Comparison of ENCODE assay signal across 10 cellular contexts in the genomic region with DNA sequence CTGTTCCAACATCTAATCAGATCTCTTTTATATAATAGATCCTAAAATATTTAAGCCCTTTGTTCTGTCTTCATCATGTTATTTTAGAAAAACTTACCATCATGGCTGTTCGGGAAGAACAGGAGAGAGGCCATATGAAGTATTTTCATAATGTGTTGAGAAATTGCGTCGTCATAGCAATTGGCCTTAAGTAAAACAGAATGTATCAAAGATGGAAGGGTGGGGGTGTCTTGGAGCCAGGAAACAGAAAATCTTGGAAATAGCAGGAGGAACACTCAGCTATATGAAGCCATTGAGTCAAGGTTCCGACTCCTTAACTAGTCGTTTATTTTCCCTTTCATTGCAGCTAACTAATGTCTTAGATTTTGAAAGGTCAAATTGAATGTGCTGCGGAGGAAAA. TPM values are rescaled to one million over a fixed set of nuclear protein-coding genes. Genes with fewer than 3 reads are reported as not detected.
DNase-seq lines count a peak whose midpoint lies in the region; ATAC-seq, FAIRE-seq and TF ChIP-seq lines count a peak whose summit lies in the region.
"Had no signal": no experiment of that assay in that cellular context is flagged by ENCODE, and none has a peak within 500 bp of the region (broad histone marks: within the 10 kb centered on the region; RNA-seq: fewer than 3 reads in every experiment).

No MANE protein-coding gene starts in this region.

- POLR2A ChIA-PET in A549 (lab: Yijun Ruan, JAX) (interaction anchor here (0.8 to 2.3 kb wide), 5 partner anchors 10 to 192 kb away, joined by 3 to 12 read pairs (median 5); a partner anchor contains a TSS), MCF 10A (lab: Yijun Ruan, JAX) (interaction anchor here (0.6 to 7.6 kb wide), 32 partner anchors 8 to 527 kb away, joined by 3 to 85 read pairs (median 4); a partner anchor contains a TSS)

- peak overlapping the region; percentile 88 for H3K4me2 ChIP-seq in A549

- H3K27me3 Mint-ChIP-seq in MCF 10A (ENCODE audit: insufficient read depth, unreplicated experiment) = no peaks in the 10 kb centered on the region
- H3K27me3 Mint-ChIP-seq: activated naive CD8-positive, alpha-beta T cell had no signal

- intact Hi-C loops in MCF 10A (cut with micrococcal nuclease) = loop anchor here (2.0 to 10.0 kb wide), 3 partner anchors 49 to 1071 kb away; a partner anchor contains a TSS

- no peak for TF ChIP-seq EP300 in A549 (IDR thresholded peaks at IDR 0.05)

- no peak for FAIRE-seq in A549 (lab: Jason Lieb, UNC)

- H3K27ac Mint-ChIP-seq in MCF 10A (ENCODE audit: low read depth, unreplicated experiment) = no peak overlapping the region
- H3K27ac Mint-ChIP-seq: activated naive CD8-positive, alpha-beta T cell had no signal

- CTCF ChIA-PET in A549 (lab: Yijun Ruan, JAX) = interaction anchor here (1.0 to 2.3 kb wide), 5 partner anchors 10 to 82 kb away, joined by 3 to 6 read pairs (median 4); no protein-coding TSS in a partner anchor
- CTCF ChIA-PET in MCF 10A (lab: Yijun Ruan, JAX) = interaction anchor here (0.6 kb wide), 1 partner anchor 138 kb away, joined by 3 read pairs; no protein-coding TSS in a partner anchor

- H3K9me3 Mint-ChIP-seq in MCF 10A (ENCODE audit: unreplicated experiment) = no peaks in the 10 kb centered on the region

- DNase-seq in A549 (ENCODE audit: low read depth in 1 of 2, low spot score in 1 of 2) = peak in 1 of 2 experiments; percentile 66
- DNase-seq in HT1080 (ENCODE audit: low read depth) = peak; percentile 27
- DNase-seq in MCF 10A (ENCODE audit: unreplicated experiment) = peak; percentile 63
- DNase-seq in lung (ENCODE audit: low spot score) = no peak
- DNase-seq in NCI-H510A (lab: John Stamatoyannopoulos, UW) = no peak
- no peak for DNase-seq in nucleus accumbens (lab: John Stamatoyannopoulos, UW)
- DNase-seq: GF-D8 had no signal

- H3K36me3 ChIP-seq in lung (ENCODE audit: control insufficient read depth in 2 of 2, insufficient read depth in 2 of 2, low read length in 2 of 2) = no peaks in the 10 kb centered on the region

- H3K27ac ChIP-seq in A549 (peak overlapping the region; percentile 88 to 95), lung (ENCODE audit: low read depth in 1 of 2, low read length in 1 of 2) (peak overlapping the region; percentile 53 to 99)

- peaks cover 17% of the 10 kb centered on the region for H3K36me3 Mint-ChIP-seq in MCF 10A (ENCODE audit: insufficient read depth, unreplicated experiment)
- H3K36me3 Mint-ChIP-seq: activated naive CD8-positive, alpha-beta T cell had no signal

- H3K4me1 Mint-ChIP-seq in MCF 10A (ENCODE audit: insufficient read depth, unreplicated experiment) = peaks cover 27% of the 10 kb centered on the region

- TF ChIP-seq POLR2A in A549 (IDR thresholded peaks at IDR 0.05; ENCODE audit: low read length) (no peak), GM18505 (IDR thresholded peaks at IDR 0.05; ENCODE audit: borderline replicate concordance, extremely low read depth, insufficient read depth, insufficient read length) (no peak)

- no peak for TF ChIP-seq RAD21 in A549 (conservative IDR thresholded peaks at IDR 0.05 in 1 of 2, IDR thresholded peaks at IDR 0.05 in 1 of 2)

- no peak overlapping the region for H3K4me3 Mint-ChIP-seq in MCF 10A (ENCODE audit: unreplicated experiment)
- H3K4me3 Mint-ChIP-seq: activated naive CD8-positive, alpha-beta T cell had no signal

- no peaks in the 10 kb centered on the region for H3K27me3 ChIP-seq in lung (ENCODE audit: control insufficient read depth, insufficient read depth)

- ATAC-seq in A549 (peak in 1 of 2 experiments; percentile 4; a peak in 1 of 6 replicates), lung (ENCODE audit: insufficient read depth, low FRiP score) (no peak), GM19324 (IDR thresholded peaks at IDR 0.05; ENCODE audit: low FRiP score, unreplicated experiment) (no peak), GM18505 (IDR thresholded peaks at IDR 0.05; ENCODE audit: unreplicated experiment) (no peak)

- TF ChIP-seq CTCF in A549 (IDR thresholded peaks at IDR 0.05) = no peak
- TF ChIP-seq CTCF in MCF 10A (IDR thresholded peaks at IDR 0.05; ENCODE audit: unreplicated experiment) = no peak
- no peak for TF ChIP-seq CTCF in lung (IDR thresholded peaks at IDR 0.05; ENCODE audit: control extremely low read depth, extremely low read depth)

- H3K9me3 ChIP-seq in A549 = no peaks in the 10 kb centered on the region
- no peaks in the 10 kb centered on the region for H3K9me3 ChIP-seq in lung (ENCODE audit: control insufficient read depth in 2 of 2, insufficient read depth in 1 of 2, low read length in 1 of 2)

- peak overlapping the region; percentile 75 for H3K4me3 ChIP-seq in A549
- peak overlapping the region; percentile 17 for H3K4me3 ChIP-seq in lung

- WGBS in A549 (ENCODE audit: missing lambda C conversion rate) = 24% methylated on average over 6 of the region's 6 CpGs
- WGBS in lung, 2 donors = 27 to 46% methylated on average over 6 of the region's 6 CpGs

- H3K4me1 ChIP-seq in A549 (peaks cover 62% of the 10 kb centered on the region), lung (ENCODE audit: control insufficient read depth in 2 of 2, insufficient read depth in 2 of 2, low read length in 2 of 2) (peaks cover 4 to 37% of the 10 kb centered on the region in 2 donors)

- no TSS peak for BruUV-seq in MCF 10A (replicated peaks; lab: Mats Ljungman, UMichigan)

TF ChIP-seq in A549, 52 proteins besides CTCF, POLR2A, EP300 and RAD21:
- TF ChIP-seq, protein P1, sequence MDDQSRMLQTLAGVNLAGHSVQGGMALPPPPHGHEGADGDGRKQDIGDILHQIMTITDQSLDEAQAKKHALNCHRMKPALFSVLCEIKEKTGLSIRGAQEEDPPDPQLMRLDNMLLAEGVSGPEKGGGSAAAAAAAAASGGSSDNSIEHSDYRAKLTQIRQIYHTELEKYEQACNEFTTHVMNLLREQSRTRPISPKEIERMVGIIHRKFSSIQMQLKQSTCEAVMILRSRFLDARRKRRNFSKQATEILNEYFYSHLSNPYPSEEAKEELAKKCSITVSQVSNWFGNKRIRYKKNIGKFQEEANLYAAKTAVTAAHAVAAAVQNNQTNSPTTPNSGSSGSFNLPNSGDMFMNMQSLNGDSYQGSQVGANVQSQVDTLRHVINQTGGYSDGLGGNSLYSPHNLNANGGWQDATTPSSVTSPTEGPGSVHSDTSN (IDR thresholded peaks at IDR 0.05) = no peak

RNA-seq across cellular contexts. Expression of a gene that starts 1.3 kb away (rescaled TPM):
- polyA plus RNA-seq in A549 (2011; rRNA removed) (122 and 144 TPM in 2 replicates), A549 (2017; fragmentation: RNase III; extraction: RNeasy Plus Mini Kit Qiagen cat#74134 plus additional on column Dnase treatment) (104 to 128 TPM (median 107 TPM) in 3 replicates), lung (100 to 1,000 TPM in 1 of 2 donors, 10 to 100 TPM in 1; 70.0 to 145 TPM)
- 69.1 and 77.6 TPM in 2 replicates for polyA plus RNA-seq in A549 (2012; cell fraction: cytosol; rRNA removed)
- 1,381 and 1,390 TPM in 2 replicates for polyA plus RNA-seq in A549 (2012; cell fraction: nucleus; rRNA removed)
- 412 and 415 TPM in 2 replicates for polyA minus RNA-seq in A549 (2011; rRNA and poly(A)+ RNA removed)
- 177 and 204 TPM in 2 replicates for total RNA-seq in HT1080 (2014; rRNA removed; shearing (Covaris generic))
- polyA plus RNA-seq in HT1080 (2015; cell fraction: cytosol; rRNA removed) = 25.8 and 30.3 TPM in 2 replicates
- 337 and 341 TPM in 2 replicates for polyA plus RNA-seq in HT1080 (2015; cell fraction: nucleus; rRNA removed)
- total RNA-seq in MCF 10A (2022) (254 and 280 TPM in 2 replicates), lung (100 to 1,000 TPM; 328 to 438 TPM)

RNA-seq across cellular contexts. Expression of a gene that starts 49.2 kb away (rescaled TPM):
- 41.2 and 49.2 TPM in 2 replicates for polyA plus RNA-seq in A549 (2011; rRNA removed)
- polyA plus RNA-seq in A549 (2012; cell fraction: cytosol; rRNA removed) = 17.0 and 19.6 TPM in 2 replicates
- polyA plus RNA-seq in A549 (2012; cell fraction: nucleus; rRNA removed) = 16.7 and 20.8 TPM in 2 replicates
- polyA plus RNA-seq in A549 (2017; fragmentation: RNase III; extraction: RNeasy Plus Mini Kit Qiagen cat#74134 plus additional on column Dnase treatment) = 30.2 to 31.5 TPM (median 30.3 TPM) in 3 replicates
- polyA minus RNA-seq in A549 (2011; rRNA and poly(A)+ RNA removed) = 43.4 and 47.1 TPM in 2 replicates
- 39.0 and 45.0 TPM in 2 replicates for total RNA-seq in HT1080 (2014; rRNA removed; shearing (Covaris generic))
- polyA plus RNA-seq in HT1080 (2015; cell fraction: cytosol; rRNA removed) = 30.2 and 32.2 TPM in 2 replicates
- 47.2 and 48.1 TPM in 2 replicates for polyA plus RNA-seq in HT1080 (2015; cell fraction: nucleus; rRNA removed)
- 34.1 TPM in 2 replicates for total RNA-seq in MCF 10A (2022)
- 10 to 100 TPM; 22.8 to 24.7 TPM for total RNA-seq in lung
- 10 to 100 TPM; 11.3 to 19.4 TPM for polyA plus RNA-seq in lung

Comparison
In these comparisons a context has a peak if more than half of its experiments do, and no peak if none do; other contexts are left out.
1. DNase-seq: peak in HT1080 (single experiment) and MCF 10A (single experiment); none in lung (single experiment), NCI-H510A (single experiment) and nucleus accumbens (0 of 56).